Comparison of ENCODE assay signal across 32 cellular contexts in the genomic region with DNA sequence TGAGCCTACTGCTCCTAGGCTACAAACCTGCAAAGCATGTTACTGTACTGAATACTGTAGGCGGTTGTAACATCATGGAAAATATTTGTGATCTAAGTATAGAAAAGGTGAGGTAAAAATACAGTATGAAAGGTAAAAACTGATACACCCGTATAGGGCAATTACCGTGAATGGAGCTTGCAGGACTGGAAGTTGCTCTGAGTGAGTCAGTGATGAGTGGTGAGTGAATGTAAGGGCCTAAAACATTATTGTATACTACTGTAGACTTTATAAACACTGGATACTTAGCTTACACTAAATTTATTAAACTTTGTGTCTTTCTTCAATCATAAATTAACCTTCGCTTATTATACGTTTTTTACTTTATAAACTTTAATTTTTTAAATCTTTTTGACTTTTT. TPM values are rescaled to one million over a fixed set of nuclear protein-coding genes. Genes with fewer than 3 reads are reported as not detected.
DNase-seq lines count a peak whose midpoint lies in the region; ATAC-seq, FAIRE-seq and TF ChIP-seq lines count a peak whose summit lies in the region.
"Had no signal": no experiment of that assay in that cellular context is flagged by ENCODE, and none has a peak within 500 bp of the region (broad histone marks: within the 10 kb centered on the region; RNA-seq: fewer than 3 reads in every experiment).

No MANE protein-coding gene starts in this region.

- H3K27me3 ChIP-seq in bronchial epithelial cell (ENCODE audit: control insufficient read depth, insufficient read depth, low read length) (no peaks in the 10 kb centered on the region), mesenchymal stem cell (ENCODE audit: control insufficient read depth in 1 of 2, insufficient read depth in 1 of 2, low read length in 2 of 2) (peaks cover 0 to 21% of the 10 kb centered on the region in 2 experiments)
- H3K27me3 ChIP-seq in effector memory CD4-positive, alpha-beta T cell (replicated peaks; ENCODE audit: control insufficient read depth, insufficient read depth, low read length, poor library complexity, severe bottlenecking), result no peaks in the 10 kb centered on the region
- H3K27me3 ChIP-seq: testis had no signal

- H4K8ac ChIP-seq in mesenchymal stem cell (ENCODE audit: low read length), result no peak overlapping the region

- H3K36me3 ChIP-seq in bronchial epithelial cell (ENCODE audit: control insufficient read depth, insufficient read depth, low read length) (no peaks in the 10 kb centered on the region), mesenchymal stem cell (ENCODE audit: control insufficient read depth in 1 of 2, insufficient read depth in 2 of 2, low read depth in 1 of 2, low read length in 2 of 2) (no peaks in the 10 kb centered on the region)
- no peaks in the 10 kb centered on the region for H3K36me3 ChIP-seq in effector memory CD4-positive, alpha-beta T cell (ENCODE audit: control insufficient read depth, insufficient read depth, low read length)
- H3K36me3 ChIP-seq: adrenal gland, heart right ventricle, spleen had no signal

- no peak overlapping the region for H3K27ac ChIP-seq in mesenchymal stem cell (ENCODE audit: low read length, poor library complexity, severe bottlenecking)
- no peak overlapping the region for H3K27ac ChIP-seq in effector memory CD4-positive, alpha-beta T cell (ENCODE audit: insufficient read depth, low read length, poor library complexity, severe bottlenecking)
- H3K27ac ChIP-seq: adrenal gland, heart right ventricle, KMS-11, spleen, testis had no signal

- no peak overlapping the region for H2AK5ac ChIP-seq in mesenchymal stem cell (ENCODE audit: low read length, severe bottlenecking)

- H3K14ac ChIP-seq in mesenchymal stem cell (ENCODE audit: low read length in 2 of 2), result no peak overlapping the region

- H2BK120ac ChIP-seq in mesenchymal stem cell (ENCODE audit: low read depth, low read length), result no peak overlapping the region

- no peak overlapping the region for H3K4me2 ChIP-seq in mesenchymal stem cell (ENCODE audit: low read length, poor library complexity, severe bottlenecking)
- H3K4me2 ChIP-seq: GM23338, KMS-11 had no signal

- H3K4me3 ChIP-seq in bronchial epithelial cell (ENCODE audit: low read depth, low read length), result no peak overlapping the region
- no peak overlapping the region for H3K4me3 ChIP-seq in mesenchymal stem cell (ENCODE audit: insufficient read depth in 1 of 2, low read depth in 1 of 2, low read length in 2 of 2)
- H3K4me3 ChIP-seq in effector memory CD4-positive, alpha-beta T cell (ENCODE audit: insufficient read depth, low read depth, low read length, poor library complexity, severe bottlenecking), result no peak overlapping the region
- H3K4me3 ChIP-seq: adrenal gland, GM23338, heart right ventricle, spleen, testis had no signal

- no peak overlapping the region for H3K23ac ChIP-seq in mesenchymal stem cell (ENCODE audit: low read length in 2 of 2)

- no peak for TF ChIP-seq CTCF in bronchial epithelial cell (IDR thresholded peaks at IDR 0.05; ENCODE audit: insufficient read depth, low read length, severe bottlenecking)

- no peaks in the 10 kb centered on the region for H3K9me3 ChIP-seq in mesenchymal stem cell (ENCODE audit: control insufficient read depth, low read length)
- H3K9me3 ChIP-seq in effector memory CD4-positive, alpha-beta T cell (ENCODE audit: control insufficient read depth, low read length), result no peaks in the 10 kb centered on the region
- H3K9me3 ChIP-seq: adrenal gland, heart right ventricle, spleen, testis had no signal

- no peak overlapping the region for H3K18ac ChIP-seq in mesenchymal stem cell (ENCODE audit: low read depth in 1 of 2, low read length in 2 of 2)

- peaks cover 2% of the 10 kb centered on the region for H3K4me1 ChIP-seq in mesenchymal stem cell (ENCODE audit: control insufficient read depth, insufficient read depth, low read depth, low read length)
- H3K4me1 ChIP-seq in effector memory CD4-positive, alpha-beta T cell (ENCODE audit: control insufficient read depth, insufficient read depth, low read length, poor library complexity, severe bottlenecking), result no peaks in the 10 kb centered on the region
- H3K4me1 ChIP-seq: adrenal gland had no signal

- H2BK15ac ChIP-seq in mesenchymal stem cell (ENCODE audit: low read depth, poor library complexity, severe bottlenecking), result no peak overlapping the region

- WGBS in mesenchymal stem cell, result 85% methylated on average over 2 of the region's 5 CpGs

- FAIRE-seq in bronchial epithelial cell (lab: Jason Lieb, UNC), result no peak
- FAIRE-seq: frontal cortex had no signal

- no peak overlapping the region for H4K91ac ChIP-seq in mesenchymal stem cell (ENCODE audit: low read length)

- peak; percentile 59 for DNase-seq in ELR (ENCODE audit: low read depth)
- peak; percentile 23 for DNase-seq in M059J (ENCODE audit: low read depth)
- peak; percentile 53 for DNase-seq in bronchial epithelial cell (ENCODE audit: low read depth)
- peak; percentile 16 for DNase-seq in mesenchymal stem cell
- DNase-seq in effector memory CD4-positive, alpha-beta T cell, result no peak
- DNase-seq in SIG-M5 treated with dmso at 0.1 percent for 504 hours (lab: John Stamatoyannopoulos, UW; ENCODE audit: unreplicated experiment), result no peak
- DNase-seq: activated CD4-positive, alpha-beta T cell treated with anti-CD3 and anti-CD28 coated beads for 36 hours; activated CD8-positive, alpha-beta T cell treated with anti-CD3 and anti-CD28 coated beads, Interleukin-2, amount 10 ng/mL, durations not matched to agents 7 days and 5 days; activated naive CD4-positive, alpha-beta T cell treated with anti-CD3 and anti-CD28 coated beads, Interleukin-2, amount 10 ng/mL, durations not matched to agents 7 days and 5 days; adrenal gland; C1 segment of cervical spinal cord; COR-L47; effector CD8-positive, alpha-beta T cell; erythroblast; heart right ventricle; NCI-H446; NCI-H774; right cardiac atrium; spleen; stimulated activated CD8-positive, alpha-beta memory T cell treated with anti-CD3 and anti-CD28 coated beads, Interleukin-4, amount 100 ng/mL, for 48 hours; testis had no signal

- H3K79me1 ChIP-seq in mesenchymal stem cell (replicated peaks; ENCODE audit: low read length, poor library complexity, severe bottlenecking), result peaks cover 5% of the 10 kb centered on the region

- H3K9ac ChIP-seq in mesenchymal stem cell (ENCODE audit: low read length), result no peak overlapping the region
- H3K9ac ChIP-seq: KMS-11 had no signal

- H2AFZ ChIP-seq in mesenchymal stem cell (ENCODE audit: low read depth, low read length), result no peak overlapping the region
- H2AFZ ChIP-seq: GM23338 had no signal

- H3K4ac ChIP-seq in mesenchymal stem cell (ENCODE audit: low read depth in 1 of 2, low read length in 2 of 2), result no peak overlapping the region

- no peak overlapping the region for H2BK5ac ChIP-seq in mesenchymal stem cell (ENCODE audit: low read depth, low read length, poor library complexity, severe bottlenecking)

- ATAC-seq in GM19324 (IDR thresholded peaks at IDR 0.05; ENCODE audit: low FRiP score, unreplicated experiment) (no peak), GM18868 (IDR thresholded peaks at IDR 0.05; ENCODE audit: unreplicated experiment) (no peak)
- ATAC-seq: activated CD4-positive, alpha-beta T cell treated with anti-CD3 and anti-CD28 coated beads for 36 hours; activated CD8-positive, alpha-beta T cell treated with anti-CD3 and anti-CD28 coated beads, Interleukin-2, amount 10 ng/mL, durations not matched to agents 7 days and 5 days; activated T-helper 17 cell treated with anti-CD3 and anti-CD28 coated beads, Interleukin-2, amount 50 U/mL, for 72 hours; GM23338; heart right ventricle; right cardiac atrium had no signal

- H2BK12ac ChIP-seq in mesenchymal stem cell (ENCODE audit: low read length in 2 of 2), result no peak overlapping the region

RNA-seq across cellular contexts. Expression of gene KIF4A, which starts 3.7 kb away (rescaled TPM):
- 42.8 and 89.1 TPM in 2 replicates for total RNA-seq in M059J (2014; rRNA removed; shearing (Covaris generic))
- total RNA-seq in bronchial epithelial cell, result 0.26 and 0.64 TPM in 2 replicates
- 3.5 TPM for polyA plus RNA-seq in mesenchymal stem cell (2013, experiment 1 of 2)
- 3.1 TPM for polyA plus RNA-seq in mesenchymal stem cell (2013, experiment 2 of 2)

RNA-seq across cellular contexts. Expression of gene PDZD11, which starts 3.9 kb away (rescaled TPM):
- total RNA-seq in M059J (2014; rRNA removed; shearing (Covaris generic)), result 220 and 248 TPM in 2 replicates
- 18.7 and 31.0 TPM in 2 replicates for total RNA-seq in bronchial epithelial cell
- 92.8 TPM for polyA plus RNA-seq in mesenchymal stem cell (2013, experiment 1 of 2)
- 93.6 TPM for polyA plus RNA-seq in mesenchymal stem cell (2013, experiment 2 of 2)

RNA-seq across cellular contexts. Expression of gene RAB41, which starts 11.6 kb away (rescaled TPM):
- not detected in 2 replicates for total RNA-seq in M059J (2014; rRNA removed; shearing (Covaris generic))
- not detected in 2 replicates for total RNA-seq in bronchial epithelial cell
- not detected for polyA plus RNA-seq in mesenchymal stem cell (2013, experiment 1 of 2)
- not detected for polyA plus RNA-seq in mesenchymal stem cell (2013, experiment 2 of 2)
- total RNA-seq: activated CD4-positive, alpha-beta T cell treated with anti-CD3 and anti-CD28 coated beads for 36 hours; activated CD8-positive, alpha-beta T cell treated with anti-CD3 and anti-CD28 coated beads, Interleukin-2, amount 10 ng/mL, durations not matched to agents 7 days and 5 days; activated T-helper 17 cell treated with anti-CD3 and anti-CD28 coated beads, Interleukin-2, amount 50 U/mL, for 72 hours; adrenal gland; frontal cortex; GM23338; heart right ventricle; kidney epithelial cell; liver; mesothelial cell of epicardium; posterior vena cava; right cardiac atrium; spleen; ureter had no signal
- polyA plus RNA-seq: adrenal gland, GM23338, heart right ventricle, liver, right cardiac atrium, spleen had no signal

RNA-seq across cellular contexts. Expression of gene ARR3, which starts 25.5 kb away (rescaled TPM):
- total RNA-seq in M059J (2014; rRNA removed; shearing (Covaris generic)), result not detected in 2 replicates
- total RNA-seq in bronchial epithelial cell, result not detected in 2 replicates
- polyA plus RNA-seq in mesenchymal stem cell (2013, experiment 1 of 2), result not detected
- polyA plus RNA-seq in mesenchymal stem cell (2013, experiment 2 of 2), result not detected
- total RNA-seq: activated CD4-positive, alpha-beta T cell treated with anti-CD3 and anti-CD28 coated beads for 36 hours; activated CD8-positive, alpha-beta T cell treated with anti-CD3 and anti-CD28 coated beads, Interleukin-2, amount 10 ng/mL, durations not matched to agents 7 days and 5 days; activated T-helper 17 cell treated with anti-CD3 and anti-CD28 coated beads, Interleukin-2, amount 50 U/mL, for 72 hours; adrenal gland; frontal cortex; GM23338; heart right ventricle; kidney epithelial cell; liver; mesothelial cell of epicardium; posterior vena cava; right cardiac atrium; spleen; testis; ureter had no signal
- polyA plus RNA-seq: adrenal gland, GM23338, heart right ventricle, liver, right cardiac atrium, spleen had no signal

RNA-seq across cellular contexts. Expression of gene P2RY4, which starts 33.6 kb away (rescaled TPM):
- total RNA-seq in M059J (2014; rRNA removed; shearing (Covaris generic)), result 0.15 TPM in 1 of 2 replicates, not detected in the other
- 0.13 TPM in 1 of 2 replicates, not detected in the other for total RNA-seq in bronchial epithelial cell
- polyA plus RNA-seq in mesenchymal stem cell (2013, experiment 1 of 2), result 0.04 TPM
- 0.10 TPM for polyA plus RNA-seq in mesenchymal stem cell (2013, experiment 2 of 2)
- total RNA-seq: frontal cortex, kidney epithelial cell, right cardiac atrium had no signal
- polyA plus RNA-seq: GM23338, liver had no signal

Comparison
In these comparisons a context has a peak if more than half of its experiments do, and no peak if none do; other contexts are left out.
1. DNase-seq: peak in ELR (single experiment), M059J (single experiment), bronchial epithelial cell (single experiment) and mesenchymal stem cell (single experiment); none in effector memory CD4-positive, alpha-beta T cell (0 of 3) and SIG-M5 treated with dmso at 0.1 percent for 504 hours (single experiment).
2. RNA of gene KIF4A, which starts 3.7 kb away (total RNA-seq): 42.8 to 89.1 TPM in M059J; 0.26 to 0.64 TPM in bronchial epithelial cell; every median in the first group is over 10 times any median in the second.